23 cellular contexts compared by ENCODE assay signal in the genomic region with DNA sequence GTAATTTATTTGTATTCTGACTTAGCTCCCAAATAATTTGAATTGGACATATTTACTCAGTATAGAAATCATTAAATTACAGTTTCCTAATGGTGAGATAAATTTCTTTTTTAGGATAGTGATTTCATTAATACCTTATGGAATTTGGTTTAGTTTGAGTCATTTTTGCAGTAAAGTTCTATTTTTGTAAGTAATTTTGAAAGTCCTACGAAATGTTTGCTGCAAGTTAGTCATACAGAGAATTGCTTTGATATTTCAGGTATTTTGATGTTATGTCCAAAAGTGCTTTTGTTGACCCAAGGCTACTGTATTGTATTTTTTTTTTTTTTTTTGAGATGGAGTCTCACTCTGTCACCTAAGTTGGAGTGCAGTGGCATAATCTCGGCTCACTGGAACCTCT. TPM values are rescaled to one million over a fixed set of nuclear protein-coding genes. Genes with fewer than 3 reads are reported as not detected.
A peak's percentile ranks its signal among the peaks of the same experiment; 100 is the strongest.
DNase-seq lines count a peak whose midpoint lies in the region; ATAC-seq, FAIRE-seq and TF ChIP-seq lines count a peak whose summit lies in the region.
"Had no signal": no experiment of that assay in that cellular context is flagged by ENCODE, and none has a peak within 500 bp of the region (broad histone marks: within the 10 kb centered on the region; RNA-seq: fewer than 3 reads in every experiment).

No MANE protein-coding gene starts in this region.

- TF ChIP-seq RAD21 in K562 (CRISPR knock-in tag; conservative IDR thresholded peaks at IDR 0.05 in 1 of 2, IDR thresholded peaks at IDR 0.05 in 1 of 2) = no peak

- TF ChIP-seq POLR2A in K562 (conservative IDR thresholded peaks at IDR 0.05) = no peak

- no peak overlapping the region for H3K9ac ChIP-seq in KMS-11
- H3K9ac ChIP-seq in K562 (ENCODE audit: insufficient read depth in 1 of 2, low read depth in 2 of 2, low read length in 2 of 2) = no peak overlapping the region
- H3K9ac ChIP-seq: BLaER1 treated with 17β-estradiol and CSF1 and Interleukin-3, amounts not matched to agents 10 nM and 100 nM had no signal

- H3K27me3 ChIP-seq in GM06990 (replicated peaks; ENCODE audit: control insufficient read depth, insufficient read depth, low read length) = no peaks in the 10 kb centered on the region
- H3K27me3 ChIP-seq in KMS-11 (ENCODE audit: insufficient read depth, low read depth) = no peaks in the 10 kb centered on the region
- no peaks in the 10 kb centered on the region for H3K27me3 ChIP-seq in K562 (ENCODE audit: control insufficient read depth in 2 of 2, insufficient read depth in 2 of 2, low read length in 2 of 2)
- H3K27me3 ChIP-seq in WERI-Rb-1 (ENCODE audit: insufficient read depth, low read depth, severe bottlenecking) = no peaks in the 10 kb centered on the region
- H3K27me3 ChIP-seq: BE2C; BLaER1 treated with 17β-estradiol and CSF1 and Interleukin-3, amounts not matched to agents 10 nM and 100 nM had no signal

- ATAC-seq in K562 = no peak

- TF ChIP-seq CTCF in GM06990 (IDR thresholded peaks at IDR 0.05; ENCODE audit: insufficient read depth, low read length, poor library complexity, severe bottlenecking) (no peak), GM13977 (IDR thresholded peaks at IDR 0.05; ENCODE audit: extremely low read depth, insufficient read depth, missing control alignments) (no peak), KMS-11 (conservative IDR thresholded peaks at IDR 0.05; ENCODE audit: low read depth, low read length) (no peak), K562 (IDR thresholded peaks at IDR 0.05 in 2 of 3, conservative IDR thresholded peaks at IDR 0.05 in 1 of 3; ENCODE audit: insufficient read depth in 2 of 3, low read depth in 1 of 3, low read length in 3 of 3) (no peak), WERI-Rb-1 (IDR thresholded peaks at IDR 0.05; ENCODE audit: low read depth, low read length) (no peak)

- FAIRE-seq in K562 (lab: Jason Lieb, UNC) = peak; percentile 11
- FAIRE-seq: A204.1, GM12892, GM19239, H54 had no signal

- 88% methylated on average over 2 of the region's 2 CpGs for WGBS in K562 (ENCODE audit: insufficient coverage, low coverage, missing lambda C conversion rate)

- DNase-seq in GM06990 (ENCODE audit: extremely low read depth, insufficient read length) (peak; percentile 46), GM13977 (ENCODE audit: low spot score) (peak; percentile 12), K562 (ENCODE audit: extremely low read depth in 1 of 4, low spot score in 3 of 4) (no peak), WERI-Rb-1 (no peak), kidney glomerular epithelial cell (lab: John Stamatoyannopoulos, UW) (no peak), D341Med (ENCODE audit: low spot score) (no peak)
- DNase-seq in activated naive CD4-positive, alpha-beta T cell (lab: John Stamatoyannopoulos, UW) = no peak
- DNase-seq: AML-193; BE2C; CD4-positive, alpha-beta T cell; CD8-positive, alpha-beta memory T cell; DMS53; DMS79 treated with DMSO at 0.1 percent for 48 hours; GF-D8; GOT3 had no signal

- H4K20me1 ChIP-seq in KMS-11 (ENCODE audit: insufficient read depth) = no peaks in the 10 kb centered on the region
- H4K20me1 ChIP-seq in K562 (replicated peaks; ENCODE audit: control insufficient read depth, insufficient read depth, low read length) = peaks cover 7% of the 10 kb centered on the region; the same call in 1 of the 2 replicates

- H3K4me2 ChIP-seq in KMS-11 (peak overlapping the region; percentile 54; the same call in 1 of the 2 replicates), K562 (ENCODE audit: insufficient read depth, low read length) (no peak overlapping the region)
- H3K4me2 ChIP-seq: BLaER1 treated with 17β-estradiol and CSF1 and Interleukin-3, amounts not matched to agents 10 nM and 100 nM had no signal

- H3K27ac ChIP-seq in KMS-11 (no peak overlapping the region), K562 (ENCODE audit: extremely low read depth, low read depth, low read length) (no peak overlapping the region), WERI-Rb-1 (no peak overlapping the region)
- H3K27ac ChIP-seq: 22Rv1; BLaER1 treated with 17β-estradiol and CSF1 and Interleukin-3, amounts not matched to agents 10 nM and 100 nM had no signal

- TF ChIP-seq EP300 in K562 (IDR thresholded peaks at IDR 0.05; ENCODE audit: low read length) = no peak

- intact Hi-C loops in K562 (cut with micrococcal nuclease) = no loop called here

- in situ Hi-C loops in GM13977 (cut with MboI; ENCODE audit: low pct_unique_long_range_greater_than_20kb, low sequenced_read_pairs, unreplicated experiment) (no loop called here), K562 (cut with MboI) (no loop called here)

- no TSS peak for BruUV-seq in K562 (replicated peaks; lab: Mats Ljungman, UMichigan)

- no peak overlapping the region for H2AFZ ChIP-seq in KMS-11 (ENCODE audit: low read depth)
- H2AFZ ChIP-seq in K562 (ENCODE audit: low read depth, low read length) = no peak overlapping the region

- H3K79me2 ChIP-seq in KMS-11 (ENCODE audit: insufficient read depth, low read depth) (peaks cover 22% of the 10 kb centered on the region; the same call in 1 of the 2 replicates), K562 (ENCODE audit: control insufficient read depth, insufficient read depth, low read length) (peaks cover 92% of the 10 kb centered on the region)

- H3K9me3 ChIP-seq in K562 (replicated peaks; ENCODE audit: control insufficient read depth, insufficient read depth, low read depth, low read length) (no peaks in the 10 kb centered on the region), WERI-Rb-1 (ENCODE audit: severe bottlenecking) (no peaks in the 10 kb centered on the region)
- H3K9me3 ChIP-seq: BE2C, HAP-1 had no signal

- no peak overlapping the region for H3K4me3 ChIP-seq in GM06990 (replicated peaks; ENCODE audit: low read depth, low read length)
- H3K4me3 ChIP-seq in KMS-11 (IDR thresholded peaks at IDR 0.05; ENCODE audit: insufficient read depth, low read depth, low read length) = no peak overlapping the region
- H3K4me3 ChIP-seq in K562 = no peak overlapping the region
- no peak overlapping the region for H3K4me3 ChIP-seq in WERI-Rb-1 (ENCODE audit: low read depth, low read length)
- H3K4me3 ChIP-seq: BLaER1 treated with 17β-estradiol and CSF1 and Interleukin-3, amounts not matched to agents 10 nM and 100 nM; HAP-1 had no signal

- H3K4me1 ChIP-seq in KMS-11 (ENCODE audit: low read depth, poor library complexity, severe bottlenecking) (peaks cover 33% of the 10 kb centered on the region), K562 (replicated peaks in 1 of 2; ENCODE audit: control insufficient read depth in 2 of 2, insufficient read depth in 2 of 2, low read length in 2 of 2) (peaks cover 0 to 8% of the 10 kb centered on the region in 2 experiments; a peak in 1 of 5 replicates)

- H3K36me3 ChIP-seq in GM06990 (ENCODE audit: control insufficient read depth, insufficient read depth, low read length) (no peaks in the 10 kb centered on the region), KMS-11 (ENCODE audit: insufficient read depth) (no peaks in the 10 kb centered on the region), K562 (ENCODE audit: control insufficient read depth, insufficient read depth, low read length) (no peaks in the 10 kb centered on the region), WERI-Rb-1 (no peaks in the 10 kb centered on the region)
- H3K36me3 ChIP-seq: BE2C, HAP-1 had no signal

- H3K9me1 ChIP-seq in K562 (ENCODE audit: control insufficient read depth, insufficient read depth, low read length) = no peaks in the 10 kb centered on the region

- POLR2A ChIA-PET in K562 (lab: Yijun Ruan, JAX) = no interaction called here

- CTCF ChIA-PET in K562 (lab: Yijun Ruan, JAX; ENCODE audit: low intra/inter-chr PET ratio) = no interaction called here

TF ChIP-seq in K562, 482 proteins besides CTCF, POLR2A, EP300 and RAD21 (continues in another document):
- TF ChIP-seq, protein P1, sequence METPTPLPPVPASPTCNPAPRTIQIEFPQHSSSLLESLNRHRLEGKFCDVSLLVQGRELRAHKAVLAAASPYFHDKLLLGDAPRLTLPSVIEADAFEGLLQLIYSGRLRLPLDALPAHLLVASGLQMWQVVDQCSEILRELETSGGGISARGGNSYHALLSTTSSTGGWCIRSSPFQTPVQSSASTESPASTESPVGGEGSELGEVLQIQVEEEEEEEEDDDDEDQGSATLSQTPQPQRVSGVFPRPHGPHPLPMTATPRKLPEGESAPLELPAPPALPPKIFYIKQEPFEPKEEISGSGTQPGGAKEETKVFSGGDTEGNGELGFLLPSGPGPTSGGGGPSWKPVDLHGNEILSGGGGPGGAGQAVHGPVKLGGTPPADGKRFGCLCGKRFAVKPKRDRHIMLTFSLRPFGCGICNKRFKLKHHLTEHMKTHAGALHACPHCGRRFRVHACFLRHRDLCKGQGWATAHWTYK (CRISPR knock-in tag; IDR thresholded peaks at IDR 0.05) = no peak
- TF ChIP-seq HMG20B (CRISPR knock-in tag; IDR thresholded peaks at IDR 0.05) (no peak), ZNF695 (CRISPR knock-in tag; IDR thresholded peaks at IDR 0.05) (no peak), BMI1 (IDR thresholded peaks at IDR 0.05; ENCODE audit: low read length) (no peak)
- TF ChIP-seq, protein P2, sequence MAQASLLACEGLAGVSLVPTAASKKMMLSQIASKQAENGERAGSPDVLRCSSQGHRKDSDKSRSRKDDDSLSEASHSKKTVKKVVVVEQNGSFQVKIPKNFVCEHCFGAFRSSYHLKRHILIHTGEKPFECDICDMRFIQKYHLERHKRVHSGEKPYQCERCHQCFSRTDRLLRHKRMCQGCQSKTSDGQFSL (CRISPR knock-in tag; IDR thresholded peaks at IDR 0.05) = no peak
- TF ChIP-seq, protein P2 (tag; IDR thresholded peaks at IDR 0.05) = no peak

RNA-seq across cellular contexts. Expression of gene TCF12, which starts 41.7 kb away (rescaled TPM):
- 177 and 194 TPM in 2 replicates for total RNA-seq in K562 (2011; cell fraction: chromatin; rRNA removed; ENCODE audit: low replicate concordance)
- 37.9 and 49.0 TPM in 2 replicates for total RNA-seq in K562 (2011; cell fraction: nucleolus; rRNA removed)
- total RNA-seq in K562 (2011; cell fraction: nucleoplasm; rRNA removed) = 77.7 and 107 TPM in 2 replicates
- total RNA-seq in K562 (2014; rRNA removed) (132 and 141 TPM in 2 replicates), K562 (2014; rRNA removed; fragmentation: Illumina TruSeq; extraction: Trizol) (49.6 and 59.4 TPM in 2 replicates), K562 (2015; rRNA removed; fragmentation: Illumina TruSeq; extraction: Trizol) (50.3 and 52.9 TPM in 2 replicates), K562 (2021) (76.5 and 78.4 TPM in 2 replicates)
- polyA plus RNA-seq in K562 (2011; rRNA removed) (66.8 and 75.1 TPM in 2 replicates), K562 (2014; fragmentation: Illumina TruSeq; extraction: Trizol) (57.4 and 72.5 TPM in 2 replicates), K562 (2014; fragmentation: Nextera tagmentation; extraction: Ambion mirVana) (10 to 100 TPM; 10.5 to 12.9 TPM), K562 (2014; rRNA removed) (22.4 and 23.5 TPM in 2 replicates)
- 67.8 and 76.1 TPM in 2 replicates for polyA plus RNA-seq in K562 (2011; cell fraction: cytosol; rRNA removed)
- 104 and 117 TPM in 2 replicates for polyA plus RNA-seq in K562 (2011; cell fraction: nucleus; rRNA removed)
- 28.6 and 33.8 TPM in 2 replicates for polyA plus RNA-seq in K562 (2012)
- polyA minus RNA-seq in K562 (2011; rRNA and poly(A)+ RNA removed) = 80.0 and 109 TPM in 2 replicates
- polyA minus RNA-seq in K562 (2011; cell fraction: cytosol; rRNA and poly(A)+ RNA removed) = 48.3 and 64.8 TPM in 2 replicates
- polyA minus RNA-seq in K562 (2011; cell fraction: nucleus; rRNA and poly(A)+ RNA removed) = 74.5 and 100 TPM in 2 replicates

Comparison
In these comparisons a context has a peak if more than half of its experiments do, and no peak if none do; other contexts are left out.
1. DNase-seq: peak in GM06990 (single experiment) and GM13977 (single experiment); none in K562 (0 of 4), WERI-Rb-1 (single experiment), kidney glomerular epithelial cell (single experiment), activated naive CD4-positive, alpha-beta T cell (0 of 4) and D341Med (single experiment).